ENCODE assay signal across 27 cellular contexts in the genomic region with DNA sequence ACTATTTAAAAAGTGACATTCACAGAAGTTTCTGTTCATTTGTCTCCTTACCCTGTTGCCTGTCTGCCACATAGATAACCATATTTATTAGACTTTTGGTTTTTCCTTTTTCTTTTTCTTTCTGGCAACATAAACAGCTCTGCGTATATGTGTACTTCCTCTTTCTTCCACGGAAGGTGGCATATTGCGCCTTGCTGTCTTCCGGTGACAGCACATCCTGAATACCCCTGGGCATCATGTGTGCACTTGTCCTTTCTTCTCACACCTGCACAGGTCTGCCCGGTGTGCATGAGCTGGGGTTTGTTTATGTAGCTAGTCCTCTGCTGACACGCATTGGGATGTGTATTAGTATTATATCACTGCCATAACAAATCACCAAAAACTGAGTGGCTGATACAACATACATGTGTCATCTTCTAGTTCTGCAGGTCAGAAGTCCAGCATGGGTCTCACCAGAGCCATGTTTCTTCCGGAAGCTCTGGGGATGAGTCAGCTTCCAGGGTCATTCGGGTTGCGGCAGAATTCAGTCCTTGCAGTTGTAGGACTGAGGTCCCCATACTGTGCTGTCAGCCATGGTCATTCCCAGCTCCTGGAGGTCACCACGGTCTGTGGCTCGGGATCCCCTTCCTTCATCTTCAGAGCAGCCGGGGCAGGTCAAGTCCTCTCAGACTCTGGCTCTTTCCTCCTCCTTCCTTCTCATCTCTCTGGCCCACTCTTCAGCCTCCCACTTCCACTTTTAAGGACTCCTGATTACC.
DNase-seq lines count a peak whose midpoint lies in the region; ATAC-seq and TF ChIP-seq lines count a peak whose summit lies in the region.
"Had no signal": no experiment of that assay in that cellular context is flagged by ENCODE, and none has a peak within 500 bp of the region (broad histone marks: within the 10 kb centered on the region; RNA-seq: fewer than 3 reads in every experiment).

No MANE protein-coding gene starts in this region.

- intact Hi-C loops in stomach (cut with DNase I; ENCODE audit: low total_unique reads) = no loop called here

- CTCF ChIA-PET in activated CD8-positive, alpha-beta T cell treated with anti-CD3 and anti-CD28 coated beads, Interleukin-2, amount 10 ng/mL, durations not matched to agents 7 days and 5 days (lab: Charles Lee) = interaction anchor here (0.7 kb wide), 1 partner anchor 17 kb away, joined by 3 read pairs; no protein-coding TSS in a partner anchor

- peaks cover 0 to 2% of the 10 kb centered on the region in 2 donors for H3K36me3 Mint-ChIP-seq in activated T-cell treated with anti-CD3 and anti-CD28 coated beads, Interleukin-2, amount 50 U/mL, for 72 hours (ENCODE audit: insufficient read depth in 2 of 2)
- H3K36me3 Mint-ChIP-seq in activated T-cell treated with anti-CD3 and anti-CD28 coated beads, Interleukin-2, amount 50 U/mL, for 4 hours (ENCODE audit: insufficient read depth) = no peaks in the 10 kb centered on the region
- H3K36me3 Mint-ChIP-seq in activated CD8-positive, alpha-beta T cell treated with anti-CD3 and anti-CD28 coated beads, Interleukin-2, amount 10 ng/mL, durations not matched to agents 7 days and 5 days (ENCODE audit: low read depth) = no peaks in the 10 kb centered on the region
- H3K36me3 Mint-ChIP-seq: immature natural killer cell had no signal

- 78 to 91% (median 85%) methylated on average over 12 of the region's 12 CpGs for WGBS in stomach, 5 donors

- H3K36me3 ChIP-seq in neutrophil (no peaks in the 10 kb centered on the region), stomach (no peaks in the 10 kb centered on the region)
- H3K36me3 ChIP-seq: cardiac muscle cell had no signal

- no peak overlapping the region for H3K4me3 Mint-ChIP-seq in activated T-cell treated with anti-CD3 and anti-CD28 coated beads, Interleukin-2, amount 50 U/mL, for 72 hours
- H3K4me3 Mint-ChIP-seq in activated T-cell treated with anti-CD3 and anti-CD28 coated beads, Interleukin-2, amount 50 U/mL, for 4 hours = no peak overlapping the region
- H3K4me3 Mint-ChIP-seq in activated CD8-positive, alpha-beta T cell treated with anti-CD3 and anti-CD28 coated beads, Interleukin-2, amount 10 ng/mL, durations not matched to agents 7 days and 5 days = no peak overlapping the region
- H3K4me3 Mint-ChIP-seq: immature natural killer cell had no signal

- no peaks in the 10 kb centered on the region for H3K27me3 ChIP-seq in neutrophil
- H3K27me3 ChIP-seq in stomach = no peaks in the 10 kb centered on the region
- H3K27me3 ChIP-seq: ascending aorta, cardiac muscle cell had no signal

- POLR2A ChIA-PET in activated CD8-positive, alpha-beta T cell treated with anti-CD3 and anti-CD28 coated beads, Interleukin-2, amount 10 ng/mL, durations not matched to agents 7 days and 5 days (lab: Charles Lee) = no interaction called here

- H3K9me3 ChIP-seq in neutrophil (no peaks in the 10 kb centered on the region), stomach (peaks cover 0 to 11% (median 9%) of the 10 kb centered on the region in 4 donors)
- H3K9me3 ChIP-seq: SK-N-SH had no signal

- TF ChIP-seq EP300 in stomach (IDR thresholded peaks at IDR 0.05) = no peak

- peak overlapping the region; percentile 73 for H3K27ac Mint-ChIP-seq in activated T-cell treated with anti-CD3 and anti-CD28 coated beads, Interleukin-2, amount 50 U/mL, for 72 hours
- H3K27ac Mint-ChIP-seq in activated CD8-positive, alpha-beta T cell treated with anti-CD3 and anti-CD28 coated beads, Interleukin-2, amount 10 ng/mL, durations not matched to agents 7 days and 5 days = peak overlapping the region; percentile 22
- H3K27ac Mint-ChIP-seq: immature natural killer cell had no signal

- no peak for ATAC-seq in activated T-cell treated with anti-CD3 and anti-CD28 coated beads, Interleukin-2, amount 50 U/mL, for 72 hours (replicated peaks in 1 of 2)
- ATAC-seq in activated T-cell treated with anti-CD3 and anti-CD28 coated beads, Interleukin-2, amount 50 U/mL, for 4 hours = no peak
- no peak for ATAC-seq in activated CD8-positive, alpha-beta T cell treated with anti-CD3 and anti-CD28 coated beads, Interleukin-2, amount 10 ng/mL, durations not matched to agents 7 days and 5 days
- ATAC-seq: psoas muscle had no signal

- H3K27ac ChIP-seq in neutrophil = peak overlapping the region; percentile 70
- H3K27ac ChIP-seq in stomach = no peak overlapping the region
- H3K27ac ChIP-seq: ascending aorta, cardiac muscle cell, coronary artery, psoas muscle had no signal

- peaks cover 6% of the 10 kb centered on the region for H3K4me1 Mint-ChIP-seq in activated T-cell treated with anti-CD3 and anti-CD28 coated beads, Interleukin-2, amount 50 U/mL, for 72 hours (ENCODE audit: low read depth)
- peaks cover 4% of the 10 kb centered on the region for H3K4me1 Mint-ChIP-seq in activated T-cell treated with anti-CD3 and anti-CD28 coated beads, Interleukin-2, amount 50 U/mL, for 4 hours (ENCODE audit: low read depth)
- peaks cover 8% of the 10 kb centered on the region for H3K4me1 Mint-ChIP-seq in activated CD8-positive, alpha-beta T cell treated with anti-CD3 and anti-CD28 coated beads, Interleukin-2, amount 10 ng/mL, durations not matched to agents 7 days and 5 days (ENCODE audit: low read depth)
- H3K4me1 Mint-ChIP-seq: immature natural killer cell had no signal

- TF ChIP-seq POLR2A in stomach (IDR thresholded peaks at IDR 0.05) = no peak

- H3K27me3 Mint-ChIP-seq in activated T-cell treated with anti-CD3 and anti-CD28 coated beads, Interleukin-2, amount 50 U/mL, for 72 hours (ENCODE audit: low read depth) = no peaks in the 10 kb centered on the region
- H3K27me3 Mint-ChIP-seq in activated T-cell treated with anti-CD3 and anti-CD28 coated beads, Interleukin-2, amount 50 U/mL, for 4 hours (ENCODE audit: low read depth) = peaks cover 3% of the 10 kb centered on the region
- H3K27me3 Mint-ChIP-seq in activated CD8-positive, alpha-beta T cell treated with anti-CD3 and anti-CD28 coated beads, Interleukin-2, amount 10 ng/mL, durations not matched to agents 7 days and 5 days (ENCODE audit: low read depth) = no peaks in the 10 kb centered on the region

- TF ChIP-seq CTCF in neutrophil (IDR thresholded peaks at IDR 0.05) (no peak), stomach (IDR thresholded peaks at IDR 0.05) (no peak)

- no peak for DNase-seq in activated T-cell treated with anti-CD3 and anti-CD28 coated beads, Interleukin-2, amount 50 U/mL, for 72 hours
- DNase-seq in activated T-cell treated with anti-CD3 and anti-CD28 coated beads, Interleukin-2, amount 50 U/mL, for 4 hours = no peak
- DNase-seq in MV-4-11 (lab: John Stamatoyannopoulos, UW) (peak; percentile 52), NCI-H345 (lab: John Stamatoyannopoulos, UW) (no peak), NCI-H2029 (lab: John Stamatoyannopoulos, UW) (no peak), stomach (no peak)
- DNase-seq in activated CD8-positive, alpha-beta T cell treated with anti-CD3 and anti-CD28 coated beads, Interleukin-2, amount 10 ng/mL, durations not matched to agents 7 days and 5 days = no peak
- DNase-seq: 8988T; activated CD4-positive, alpha-beta T cell treated with anti-CD3 and anti-CD28 coated beads for 4 hours; activated naive CD4-positive, alpha-beta T cell treated with anti-CD3 and anti-CD28 coated beads, Interleukin-2, amount 50 U/mL, for 16 hours; activated T-cell treated with anti-CD3 and anti-CD28 coated beads, Interleukin-2, amount 50 U/mL, for 48 hours; foreskin fibroblast; hypothalamus; immature natural killer cell; mesenchymal stem cell; NCI-H1092 treated with DMSO at 0.1 percent for 48 hours; NCI-H187; NCI-H748 treated with DMSO at 0.1 percent for 48 hours; occipital lobe; psoas muscle; SK-N-SH; stimulated activated CD4-positive, alpha-beta T cell treated with anti-CD3 and anti-CD28 coated beads, Interleukin-15, amount 100 ng/mL, for 24 hours; stimulated activated naive CD4-positive, alpha-beta T cell treated with Interleukin-2 at 50 U/mL for 16 hours had no signal

- peaks cover 0 to 8% of the 10 kb centered on the region in 2 donors for H3K9me3 Mint-ChIP-seq in activated T-cell treated with anti-CD3 and anti-CD28 coated beads, Interleukin-2, amount 50 U/mL, for 72 hours
- H3K9me3 Mint-ChIP-seq in activated T-cell treated with anti-CD3 and anti-CD28 coated beads, Interleukin-2, amount 50 U/mL, for 4 hours = peaks cover 4% of the 10 kb centered on the region
- peaks cover 9% of the 10 kb centered on the region for H3K9me3 Mint-ChIP-seq in activated CD8-positive, alpha-beta T cell treated with anti-CD3 and anti-CD28 coated beads, Interleukin-2, amount 10 ng/mL, durations not matched to agents 7 days and 5 days (ENCODE audit: insufficient read depth)

- peak overlapping the region in 1 of 2 experiments; percentile 2 for H3K4me3 ChIP-seq in neutrophil (ENCODE audit: low read depth in 1 of 2, low read length in 1 of 2)
- H3K4me3 ChIP-seq in stomach = no peak overlapping the region
- H3K4me3 ChIP-seq: ascending aorta, cardiac muscle cell, coronary artery, psoas muscle had no signal

- H3K4me1 ChIP-seq in neutrophil (ENCODE audit: control insufficient read depth in 1 of 2, insufficient read depth in 1 of 2, low read depth in 1 of 2, low read length in 1 of 2) (peaks cover 12 to 13% of the 10 kb centered on the region in 2 experiments), stomach (no peaks in the 10 kb centered on the region)
- H3K4me1 ChIP-seq: ascending aorta, psoas muscle had no signal
